In the genomic region with DNA sequence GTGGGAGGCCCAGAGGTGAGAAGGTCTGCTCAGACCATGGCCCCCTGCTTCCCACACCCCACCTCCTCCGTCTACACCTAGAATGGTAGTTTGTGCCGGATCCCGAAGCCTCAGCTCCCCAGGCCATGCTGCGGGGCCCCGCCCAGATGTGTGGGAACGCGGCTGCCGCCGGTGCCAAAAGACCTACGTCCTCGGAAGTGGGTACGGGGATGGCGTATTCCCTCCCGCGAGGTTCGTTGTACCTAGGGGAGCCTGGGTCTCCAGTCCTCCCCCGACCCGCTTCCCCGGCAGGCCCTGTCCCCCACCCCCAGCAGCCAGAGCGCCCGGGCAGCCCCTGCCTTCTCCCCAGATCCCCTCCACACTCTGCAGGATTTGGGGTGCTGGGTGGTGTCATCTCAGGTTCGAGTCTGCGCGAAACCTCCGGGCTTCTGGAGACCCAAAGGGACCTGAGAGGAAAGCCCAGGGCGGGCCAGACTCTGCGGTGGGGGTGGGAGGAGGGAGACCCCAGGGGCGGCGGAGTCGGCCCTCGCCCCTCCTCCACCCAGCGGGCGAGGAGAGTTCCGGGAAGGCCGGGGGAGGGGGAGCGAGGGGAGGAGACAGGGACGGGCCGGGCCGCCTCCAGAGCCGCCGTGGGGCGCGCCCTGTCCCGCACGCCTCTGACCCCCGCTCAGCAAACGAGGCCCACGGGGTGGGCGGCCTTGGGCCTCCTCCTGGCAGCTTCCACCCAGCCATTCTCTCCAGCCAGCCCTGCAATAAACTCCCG, we compare ENCODE assay signal across 18 cellular contexts. TPM values are rescaled to one million over a fixed set of nuclear protein-coding genes. Genes with fewer than 3 reads are reported as not detected.
A peak's percentile ranks its signal among the peaks of the same experiment; 100 is the strongest.
DNase-seq lines count a peak whose midpoint lies in the region; ATAC-seq and TF ChIP-seq lines count a peak whose summit lies in the region.
"Had no signal": no experiment of that assay in that cellular context is flagged by ENCODE, and none has a peak within 500 bp of the region (broad histone marks: within the 10 kb centered on the region; RNA-seq: fewer than 3 reads in every experiment).

No MANE protein-coding gene starts in this region.

- CTCF ChIA-PET in mammary epithelial cell (lab: Charles Lee; ENCODE audit: low non-redundant PET), result no interaction called here

- peak in 1 of 2 donors; percentile 24 for ATAC-seq in right cardiac atrium
- ATAC-seq in thoracic aorta (ENCODE audit: insufficient number of reproducible peaks, low FRiP score, low read depth), result no peak
- no peak for ATAC-seq in HG03354 (IDR thresholded peaks at IDR 0.05; ENCODE audit: poor library complexity, severe bottlenecking, unreplicated experiment)
- ATAC-seq in activated naive CD8-positive, alpha-beta T cell treated with anti-CD3 and anti-CD28 coated beads, Interleukin-2, amount 50 U/mL, for 24 hours, result no peak
- ATAC-seq: activated CD4-positive, alpha-beta T cell treated with anti-CD3 and anti-CD28 coated beads for 36 hours; mucosa of descending colon had no signal

- H3K27ac ChIP-seq in breast epithelium (no peak overlapping the region), mammary epithelial cell (ENCODE audit: insufficient read depth, low read depth, low read length) (no peak overlapping the region), right cardiac atrium (ENCODE audit: low read length) (no peak overlapping the region), neural progenitor cell (no peak overlapping the region), thoracic aorta (peak overlapping the region; percentile 31 to 58)
- H3K27ac ChIP-seq: ovary had no signal

- dilution Hi-C loops in mammary epithelial cell (cut with HindIII; ENCODE audit: low sequenced_read_pairs), result no loop called here

- H3K36me3 ChIP-seq in breast epithelium (no peaks in the 10 kb centered on the region), mammary epithelial cell (ENCODE audit: insufficient read depth, low read length) (no peaks in the 10 kb centered on the region), neural progenitor cell (no peaks in the 10 kb centered on the region), thoracic aorta (peaks cover 10% of the 10 kb centered on the region)
- H3K36me3 ChIP-seq: ovary had no signal

- TF ChIP-seq POLR2A in breast epithelium (IDR thresholded peaks at IDR 0.05), result no peak

- H3K4me1 Mint-ChIP-seq in neural progenitor cell, result peaks cover 13% of the 10 kb centered on the region
- H3K4me1 Mint-ChIP-seq in activated naive CD8-positive, alpha-beta T cell treated with anti-CD3 and anti-CD28 coated beads, Interleukin-2, amount 50 U/mL, for 24 hours, result no peaks in the 10 kb centered on the region
- H3K4me1 Mint-ChIP-seq: activated CD4-positive, alpha-beta T cell treated with anti-CD3 and anti-CD28 coated beads for 36 hours had no signal

- H4K20me1 ChIP-seq in mammary epithelial cell (ENCODE audit: insufficient read depth, low read length) (peaks cover 2% of the 10 kb centered on the region), neural progenitor cell (ENCODE audit: low read depth) (peaks cover 31% of the 10 kb centered on the region)

- H3K9ac ChIP-seq in mammary epithelial cell (ENCODE audit: insufficient read depth, low read length), result no peak overlapping the region
- H3K9ac ChIP-seq in neural progenitor cell, result no peak overlapping the region
- H3K9ac ChIP-seq: SK-N-SH had no signal

- intact Hi-C loops in breast epithelium (cut with DNase I; ENCODE audit: low total_unique reads) (no loop called here), mammary epithelial cell (cut with micrococcal nuclease) (no loop called here), right cardiac atrium (cut with DNase I) (loop anchor here in 1 of 4 donors (10.0 kb wide), 1 partner anchor 352 kb away; no protein-coding TSS in a partner anchor)

- H3K27me3 Mint-ChIP-seq in neural progenitor cell (ENCODE audit: insufficient read depth, low read depth), result peaks cover 60% of the 10 kb centered on the region
- H3K27me3 Mint-ChIP-seq in activated naive CD8-positive, alpha-beta T cell treated with anti-CD3 and anti-CD28 coated beads, Interleukin-2, amount 50 U/mL, for 24 hours, result peaks cover 5% of the 10 kb centered on the region
- H3K27me3 Mint-ChIP-seq: activated CD4-positive, alpha-beta T cell treated with anti-CD3 and anti-CD28 coated beads for 36 hours had no signal

- DNase-seq in breast epithelium (ENCODE audit: low spot score in 2 of 2) (peak in 1 of 2 donors; percentile 49), mammary epithelial cell (no peak), right cardiac atrium (peak in 2 of 3 donors; percentile 35 to 49), neural progenitor cell (ENCODE audit: low spot score) (peak; percentile 65), thoracic aorta (ENCODE audit: low spot score) (no peak), NCI-H2029 (lab: John Stamatoyannopoulos, UW) (no peak)
- DNase-seq in activated naive CD8-positive, alpha-beta T cell treated with anti-CD3 and anti-CD28 coated beads, Interleukin-2, amount 50 U/mL, for 24 hours, result no peak
- DNase-seq: activated CD4-positive, alpha-beta T cell treated with anti-CD3 and anti-CD28 coated beads for 36 hours; activated naive CD4-positive, alpha-beta T cell; C1 segment of cervical spinal cord; DMS 273 treated with DMSO at 0.1 percent for 48 hours; NCI-H1092; NCI-H774; SK-N-SH had no signal

- H3K79me2 ChIP-seq in mammary epithelial cell (ENCODE audit: insufficient read depth, low read length), result no peaks in the 10 kb centered on the region
- H3K79me2 ChIP-seq in neural progenitor cell (ENCODE audit: low read depth), result no peaks in the 10 kb centered on the region

- H3K4me2 ChIP-seq in mammary epithelial cell (ENCODE audit: insufficient read depth, low read depth, low read length) (no peak overlapping the region), neural progenitor cell (peak overlapping the region; percentile 81)
- H3K4me2 ChIP-seq: SK-N-SH had no signal

- H3K9me3 Mint-ChIP-seq in neural progenitor cell, result no peaks in the 10 kb centered on the region
- H3K9me3 Mint-ChIP-seq in activated naive CD8-positive, alpha-beta T cell treated with anti-CD3 and anti-CD28 coated beads, Interleukin-2, amount 50 U/mL, for 24 hours, result no peaks in the 10 kb centered on the region

- TF ChIP-seq CTCF in breast epithelium (IDR thresholded peaks at IDR 0.05) (no peak), mammary epithelial cell (conservative IDR thresholded peaks at IDR 0.05 in 1 of 2, IDR thresholded peaks at IDR 0.05 in 1 of 2; ENCODE audit: extremely low read depth in 1 of 2, insufficient read depth in 1 of 2, low read depth in 1 of 2, low read length in 2 of 2) (no peak), neural progenitor cell (IDR thresholded peaks at IDR 0.05) (no peak), thoracic aorta (IDR thresholded peaks at IDR 0.05) (no peak)

- H3K27me3 ChIP-seq in breast epithelium, result peaks cover 6 to 83% of the 10 kb centered on the region in 2 donors
- peaks cover 20% of the 10 kb centered on the region for H3K27me3 ChIP-seq in mammary epithelial cell (ENCODE audit: insufficient read depth, low read length)
- H3K27me3 ChIP-seq in right cardiac atrium (ENCODE audit: control insufficient read depth, insufficient read depth), result no peaks in the 10 kb centered on the region
- peaks cover 100% of the 10 kb centered on the region for H3K27me3 ChIP-seq in neural progenitor cell
- H3K27me3 ChIP-seq in thoracic aorta (replicated peaks; ENCODE audit: insufficient read depth), result no peaks in the 10 kb centered on the region

- 0% methylated on average over 3 of the region's 50 CpGs for WGBS in mammary epithelial cell (ENCODE audit: low coverage, missing lambda C conversion rate)
- 16% methylated on average over 50 of the region's 50 CpGs for WGBS in right cardiac atrium

- no peaks in the 10 kb centered on the region for H3K36me3 Mint-ChIP-seq in neural progenitor cell
- no peaks in the 10 kb centered on the region for H3K36me3 Mint-ChIP-seq in activated naive CD8-positive, alpha-beta T cell treated with anti-CD3 and anti-CD28 coated beads, Interleukin-2, amount 50 U/mL, for 24 hours (ENCODE audit: low read depth)

- H2AFZ ChIP-seq in mammary epithelial cell (ENCODE audit: low read depth, low read length) (no peak overlapping the region), neural progenitor cell (replicated peaks) (no peak overlapping the region)

- H3K4me3 Mint-ChIP-seq in neural progenitor cell, result peak overlapping the region; percentile 41
- H3K4me3 Mint-ChIP-seq in activated naive CD8-positive, alpha-beta T cell treated with anti-CD3 and anti-CD28 coated beads, Interleukin-2, amount 50 U/mL, for 24 hours, result no peak overlapping the region
- H3K4me3 Mint-ChIP-seq: activated CD4-positive, alpha-beta T cell treated with anti-CD3 and anti-CD28 coated beads for 36 hours had no signal

- H3K4me1 ChIP-seq in breast epithelium (peaks cover 5 to 8% of the 10 kb centered on the region in 2 donors), mammary epithelial cell (ENCODE audit: insufficient read depth, low read length) (no peaks in the 10 kb centered on the region), right cardiac atrium (ENCODE audit: control insufficient read depth, insufficient read depth, low read length) (no peaks in the 10 kb centered on the region), neural progenitor cell (peaks cover 29% of the 10 kb centered on the region), thoracic aorta (ENCODE audit: control insufficient read depth in 1 of 2, low read depth in 2 of 2) (peaks cover 11 to 51% of the 10 kb centered on the region in 2 donors)

- H3K9me3 ChIP-seq in breast epithelium, result no peaks in the 10 kb centered on the region
- no peaks in the 10 kb centered on the region for H3K9me3 ChIP-seq in mammary epithelial cell (replicated peaks; ENCODE audit: insufficient read depth, low read length)
- no peaks in the 10 kb centered on the region for H3K9me3 ChIP-seq in right cardiac atrium (ENCODE audit: control insufficient read depth, low read length)
- H3K9me3 ChIP-seq in neural progenitor cell (ENCODE audit: low read depth), result no peaks in the 10 kb centered on the region
- H3K9me3 ChIP-seq in thoracic aorta, result no peaks in the 10 kb centered on the region
- H3K9me3 ChIP-seq: mucosa of descending colon, ovary, SK-N-SH had no signal

- H3K27ac Mint-ChIP-seq in neural progenitor cell, result no peak overlapping the region
- no peak overlapping the region for H3K27ac Mint-ChIP-seq in activated naive CD8-positive, alpha-beta T cell treated with anti-CD3 and anti-CD28 coated beads, Interleukin-2, amount 50 U/mL, for 24 hours
- H3K27ac Mint-ChIP-seq: activated CD4-positive, alpha-beta T cell treated with anti-CD3 and anti-CD28 coated beads for 36 hours had no signal

- H3K4me3 ChIP-seq in breast epithelium (peak overlapping the region in 2 of 3 donors; percentile 42 to 58), mammary epithelial cell (replicated peaks in 1 of 3; ENCODE audit: insufficient read depth in 1 of 3, low read depth in 2 of 3, low read length in 3 of 3) (no peak overlapping the region), right cardiac atrium (ENCODE audit: low read length) (peak overlapping the region; percentile 3), neural progenitor cell (peak overlapping the region; percentile 33), thoracic aorta (peak overlapping the region; percentile 91)
- H3K4me3 ChIP-seq: mucosa of descending colon, ovary had no signal

- H3F3A ChIP-seq in neural progenitor cell (ENCODE audit: low read depth), result peaks cover 13% of the 10 kb centered on the region

- BruUV-seq in mammary epithelial cell (replicated peaks; lab: Mats Ljungman, UMichigan), result no TSS peak

- in situ Hi-C loops in mammary epithelial cell (cut with MboI; ENCODE audit: low sequenced_read_pairs in 2 of 2), result no loop called here

RNA-seq across cellular contexts. Expression of gene PRDM16, which starts 6.2 kb away (rescaled TPM):
- total RNA-seq in breast epithelium, result 1 to 10 TPM in 2 of 3 donors, under 1 TPM in 1; 0.48 to 3.8 (median 3.6) TPM
- not detected for total RNA-seq in mammary epithelial cell
- polyA plus RNA-seq in mammary epithelial cell, result 0.22 TPM
- polyA minus RNA-seq in mammary epithelial cell, result not detected
- total RNA-seq in right cardiac atrium, result 1 to 10 TPM; 1.1 to 2.9 (median 1.8) TPM
- 1.9 TPM for polyA plus RNA-seq in right cardiac atrium
- total RNA-seq in neural progenitor cell (ENCODE audit: low replicate concordance), result 1.9 and 2.0 TPM in 2 replicates
- 10 to 100 TPM; 68.9 to 85.4 TPM for total RNA-seq in thoracic aorta
- polyA plus RNA-seq: SK-N-SH had no signal

RNA-seq across cellular contexts. Expression of gene ACTRT2, which starts 41.5 kb away (rescaled TPM):
- not detected for total RNA-seq in breast epithelium
- not detected for total RNA-seq in mammary epithelial cell
- not detected for polyA plus RNA-seq in mammary epithelial cell
- polyA minus RNA-seq in mammary epithelial cell, result not detected
- total RNA-seq in right cardiac atrium, result not detected
- not detected for polyA plus RNA-seq in right cardiac atrium
- not detected in 2 replicates for total RNA-seq in neural progenitor cell (ENCODE audit: low replicate concordance)
- total RNA-seq in thoracic aorta, result not detected
- total RNA-seq: activated CD4-positive, alpha-beta T cell treated with anti-CD3 and anti-CD28 coated beads for 36 hours; epithelial cell of proximal tubule; mucosa of descending colon; ovary had no signal
- polyA plus RNA-seq: ovary, SK-N-SH had no signal

Comparison
In these comparisons a context has a peak if more than half of its experiments do, and no peak if none do; other contexts are left out.
1. H3K4me3 ChIP-seq: peak in breast epithelium (2 of 3), right cardiac atrium (single experiment), neural progenitor cell (single experiment) and thoracic aorta (single experiment); none in mammary epithelial cell (0 of 3).
2. DNase-seq: peak in right cardiac atrium (2 of 3) and neural progenitor cell (single experiment); none in mammary epithelial cell (single experiment), thoracic aorta (single experiment), NCI-H2029 (single experiment) and activated naive CD8-positive, alpha-beta T cell treated with anti-CD3 and anti-CD28 coated beads, Interleukin-2, amount 50 U/mL, for 24 hours (single experiment).
3. H3K27ac ChIP-seq: peak in thoracic aorta (2 of 2); none in breast epithelium (0 of 2), mammary epithelial cell (single experiment), right cardiac atrium (single experiment) and neural progenitor cell (single experiment).
4. RNA of gene PRDM16, which starts 6.2 kb away (total RNA-seq): 68.9 to 85.4 TPM in thoracic aorta; 0.48 to 3.8 TPM in breast epithelium, 1.1 to 2.9 TPM in right cardiac atrium, 1.9 to 2.0 TPM in neural progenitor cell and not detected in mammary epithelial cell; every median in the first group is over 10 times any median in the second.